ENCODE assay signal across 8 cellular contexts in genomic region chr6:139764498-139764986, GRCh38.
DNase-seq lines count a peak whose midpoint lies in the region; ATAC-seq, FAIRE-seq and TF ChIP-seq lines count a peak whose summit lies in the region.

No MANE protein-coding gene starts in this region.

- H2BK120ac ChIP-seq in mesendoderm (ENCODE audit: low read depth, low read length), result no peak overlapping the region

- DNase-seq in AG04449 (ENCODE audit: low read depth, low spot score) (peak; percentile 94), RCC 7860 (ENCODE audit: low spot score) (peak; percentile 98), dermis microvascular lymphatic vessel endothelial cell (ENCODE audit: low read depth in 2 of 2) (peak; percentile 44 to 94), mesendoderm (peak; percentile 96), vagina (ENCODE audit: extremely low spot score in 2 of 2) (no peak), NCI-H2107 (lab: John Stamatoyannopoulos, UW) (no peak)

- no peak for TF ChIP-seq CTCF in AG04449 (IDR thresholded peaks at IDR 0.05; ENCODE audit: insufficient read depth, low read length, missing control alignments)
- TF ChIP-seq CTCF in vagina (IDR thresholded peaks at IDR 0.05), result no peak

- H3K9ac ChIP-seq in mesendoderm (ENCODE audit: low read length), result no peak overlapping the region

- H3K18ac ChIP-seq in mesendoderm (ENCODE audit: low read length), result peak overlapping the region; percentile 51

- no peaks in the 10 kb centered on the region for H3K9me3 ChIP-seq in vagina

- CTCF ChIA-PET in AG04449 (lab: Yijun Ruan, JAX), result interaction anchor here (1.8 kb wide), 1 partner anchor 160 kb away, joined by 8 read pairs; no protein-coding TSS in a partner anchor

- H3K23ac ChIP-seq in mesendoderm (ENCODE audit: low read length), result no peak overlapping the region

- no peak overlapping the region for H3K56ac ChIP-seq in mesendoderm (ENCODE audit: low read length)

- H3K27ac ChIP-seq in mesendoderm (ENCODE audit: low read depth, low read length) (peak overlapping the region; percentile 47), vagina (peak overlapping the region; percentile 58)

- no peak overlapping the region for H2BK5ac ChIP-seq in mesendoderm (ENCODE audit: low read length)

- no peak overlapping the region for H4K5ac ChIP-seq in mesendoderm (ENCODE audit: low read length)

- no peaks in the 10 kb centered on the region for H3K79me2 ChIP-seq in mesendoderm (ENCODE audit: control insufficient read depth, insufficient read depth, low read length)

- H2AK5ac ChIP-seq in mesendoderm (ENCODE audit: low read length), result no peak overlapping the region

- H3K4ac ChIP-seq in mesendoderm (ENCODE audit: low read depth, low read length), result no peak overlapping the region

- FAIRE-seq in RCC 7860 (lab: Jason Lieb, UNC), result peak; percentile 97

- no peaks in the 10 kb centered on the region for H3K79me1 ChIP-seq in mesendoderm (ENCODE audit: low read length)

- H3K36me3 ChIP-seq in mesendoderm (ENCODE audit: control insufficient read depth, insufficient read depth, low read length) (no peaks in the 10 kb centered on the region), vagina (no peaks in the 10 kb centered on the region)

- H2BK15ac ChIP-seq in mesendoderm (replicated peaks; ENCODE audit: low read depth), result peak overlapping the region; percentile 57

- no peak overlapping the region for H3K4me3 ChIP-seq in AG04449 (ENCODE audit: low read depth, low read length)
- H3K4me3 ChIP-seq in mesendoderm (ENCODE audit: low read length), result no peak overlapping the region
- no peak overlapping the region for H3K4me3 ChIP-seq in vagina

- H3K4me1 ChIP-seq in mesendoderm (ENCODE audit: control insufficient read depth, low read depth, low read length) (no peaks in the 10 kb centered on the region), vagina (peaks cover 17% of the 10 kb centered on the region)

- WGBS in mesendoderm (ENCODE audit: extremely low coverage, insufficient coverage, low lambda C conversion rate), result no CpG with 5 or more reads among the region's 2 CpGs

- H3K27me3 ChIP-seq in mesendoderm (ENCODE audit: insufficient read depth, low read length, poor library complexity) (no peaks in the 10 kb centered on the region), vagina (no peaks in the 10 kb centered on the region)

- H4K8ac ChIP-seq in mesendoderm (ENCODE audit: low read depth, low read length), result peak overlapping the region; percentile 39

- H3K4me2 ChIP-seq in mesendoderm (ENCODE audit: low read length), result no peak overlapping the region

- POLR2A ChIA-PET in AG04449 (lab: Yijun Ruan, JAX), result interaction anchor here (0.5 to 3.5 kb wide), 9 partner anchors 10 to 394 kb away, joined by 3 to 52 read pairs (median 6); partner anchors contain the start of gene CITED2

- ATAC-seq in GM18909 (IDR thresholded peaks at IDR 0.05; ENCODE audit: poor library complexity, unreplicated experiment) (peak; percentile 90), HG03095 (IDR thresholded peaks at IDR 0.05; ENCODE audit: unreplicated experiment) (peak; percentile 91)

- no peak for TF ChIP-seq POLR2A in vagina (IDR thresholded peaks at IDR 0.05)

- intact Hi-C loops in vagina (cut with DNase I), result loop anchor here (10.0 kb wide), 1 partner anchor 170 kb away; no protein-coding TSS in a partner anchor

Comparison
In these comparisons a context has a peak if more than half of its experiments do, and no peak if none do; other contexts are left out.
1. DNase-seq: peak in AG04449 (single experiment), RCC 7860 (single experiment), dermis microvascular lymphatic vessel endothelial cell (2 of 2) and mesendoderm (single experiment); none in vagina (0 of 2) and NCI-H2107 (single experiment).